In genomic region chr5:163312598-163312997, GRCh38 we compare ENCODE assay signal across 28 cellular contexts.
"Had no signal": no experiment of that assay in that cellular context is flagged by ENCODE, and none has a peak within 500 bp of the region (broad histone marks: within the 10 kb centered on the region; RNA-seq: fewer than 3 reads in every experiment).

No MANE protein-coding gene starts in this region.

- FAIRE-seq: endometrium, islet of Langerhans, keratinocyte had no signal

- H3K27me3 Mint-ChIP-seq: dendritic cell treated with granulocyte-macrophage colony-stimulating factor and Interleukin-4, amounts not matched to agents 40 ng/mL and 50 ng/mL, for 4 days; naive B cell; naive thymus-derived CD8-positive, alpha-beta T cell had no signal

- H3K4me3 ChIP-seq: esophagus squamous epithelium, gastrocnemius medialis, heart right ventricle, left lung, lower lobe of right lung, mucosa of descending colon had no signal

- H3K4me3 Mint-ChIP-seq: dendritic cell treated with granulocyte-macrophage colony-stimulating factor and Interleukin-4, amounts not matched to agents 40 ng/mL and 50 ng/mL, for 4 days; effector memory CD8-positive, alpha-beta T cell; endodermal cell; mesothelial cell of epicardium; naive B cell; naive thymus-derived CD8-positive, alpha-beta T cell had no signal

- H3K36me3 ChIP-seq: esophagus squamous epithelium, gastrocnemius medialis, heart right ventricle, left lung, lower lobe of right lung had no signal

- H3K27ac Mint-ChIP-seq: dendritic cell treated with granulocyte-macrophage colony-stimulating factor and Interleukin-4, amounts not matched to agents 40 ng/mL and 50 ng/mL, for 4 days; effector memory CD8-positive, alpha-beta T cell; endodermal cell; mesothelial cell of epicardium; naive B cell; naive thymus-derived CD8-positive, alpha-beta T cell had no signal

- H3K27ac ChIP-seq: epithelial cell of prostate, esophagus squamous epithelium, gastrocnemius medialis, heart right ventricle, left lung, lower lobe of right lung had no signal

- H3K4me1 Mint-ChIP-seq: endodermal cell; mesothelial cell of epicardium; naive B cell; naive thymus-derived CD8-positive, alpha-beta T cell had no signal

- H3K27me3 ChIP-seq: esophagus squamous epithelium, gastrocnemius medialis, heart right ventricle, left lung had no signal

- DNase-seq: cortex of kidney; effector CD8-positive, alpha-beta T cell; effector memory CD8-positive, alpha-beta T cell; endodermal cell; erythroblast; esophagus squamous epithelium; foreskin fibroblast; foreskin melanocyte; gastrocnemius medialis; glutamatergic neuron; head of caudate nucleus; heart right ventricle; hippocampal formation; left cardiac atrium; left lung; left ventricle myocardium superior; lower lobe of right lung; mesenchymal stem cell; mucosa of descending colon; naive B cell; naive thymus-derived CD8-positive, alpha-beta T cell had no signal

- H3K9me3 ChIP-seq: gastrocnemius medialis had no signal

- ATAC-seq: effector memory CD8-positive, alpha-beta T cell; esophagus mucosa; gastrocnemius medialis; heart right ventricle; left cardiac atrium; left lung; left ventricle myocardium superior; lower lobe of right lung; mucosa of descending colon; naive thymus-derived CD8-positive, alpha-beta T cell had no signal

- H3K4me1 ChIP-seq: esophagus squamous epithelium, gastrocnemius medialis, lower lobe of right lung had no signal
